Comparison of ENCODE assay signal across 8 cellular contexts in genomic region chr21:32403201-32403701, GRCh38. TPM values are rescaled to one million over a fixed set of nuclear protein-coding genes. Genes with fewer than 3 reads are reported as not detected.
A peak's percentile ranks its signal among the peaks of the same experiment; 100 is the strongest.
DNase-seq lines count a peak whose midpoint lies in the region; ATAC-seq and TF ChIP-seq lines count a peak whose summit lies in the region.

No MANE protein-coding gene starts in this region.

- H3K36me3 Mint-ChIP-seq in Calu3 (ENCODE audit: insufficient read depth, unreplicated experiment) (no peaks in the 10 kb centered on the region), progenitor cell of endocrine pancreas (ENCODE audit: insufficient read depth) (no peaks in the 10 kb centered on the region)
- H3K36me3 Mint-ChIP-seq in activated naive CD4-positive, alpha-beta T cell treated with anti-CD3 and anti-CD28 coated beads for 36 hours (ENCODE audit: low read depth), result no peaks in the 10 kb centered on the region

- no peak overlapping the region for H3K4me3 ChIP-seq in RWPE2 (ENCODE audit: severe bottlenecking)

- H3K27me3 Mint-ChIP-seq in Calu3 (ENCODE audit: unreplicated experiment) (peaks cover 18% of the 10 kb centered on the region), progenitor cell of endocrine pancreas (peaks cover 30% of the 10 kb centered on the region)
- no peaks in the 10 kb centered on the region for H3K27me3 Mint-ChIP-seq in activated naive CD4-positive, alpha-beta T cell treated with anti-CD3 and anti-CD28 coated beads for 36 hours (ENCODE audit: low read depth)

- no peak overlapping the region for H3K27ac Mint-ChIP-seq in Calu3 (ENCODE audit: unreplicated experiment)
- no peak overlapping the region for H3K27ac Mint-ChIP-seq in activated naive CD4-positive, alpha-beta T cell treated with anti-CD3 and anti-CD28 coated beads for 36 hours
- no peak overlapping the region for H3K27ac Mint-ChIP-seq in progenitor cell of endocrine pancreas

- H3K9me3 Mint-ChIP-seq in Calu3 (ENCODE audit: low read depth, unreplicated experiment) (no peaks in the 10 kb centered on the region), progenitor cell of endocrine pancreas (ENCODE audit: low read depth) (no peaks in the 10 kb centered on the region)
- no peaks in the 10 kb centered on the region for H3K9me3 Mint-ChIP-seq in activated naive CD4-positive, alpha-beta T cell treated with anti-CD3 and anti-CD28 coated beads for 36 hours

- H3K4me1 Mint-ChIP-seq in Calu3 (ENCODE audit: low read depth, unreplicated experiment) (no peaks in the 10 kb centered on the region), progenitor cell of endocrine pancreas (ENCODE audit: low read depth) (no peaks in the 10 kb centered on the region)
- H3K4me1 Mint-ChIP-seq in activated naive CD4-positive, alpha-beta T cell treated with anti-CD3 and anti-CD28 coated beads for 36 hours (ENCODE audit: low read depth), result no peaks in the 10 kb centered on the region

- BruUV-seq in Calu3 (replicated peaks; lab: Mats Ljungman, UMichigan), result no TSS peak

- DNase-seq in Calu3 (peak; percentile 67), Kasumi-1 (lab: John Stamatoyannopoulos, UW) (peak; percentile 71 to 77), RWPE2 (ENCODE audit: low spot score) (no peak), globus pallidus (ENCODE audit: low spot score) (peak; percentile 75), progenitor cell of endocrine pancreas (ENCODE audit: low spot score, unreplicated experiment) (peak; percentile 33)
- DNase-seq in activated naive CD4-positive, alpha-beta T cell treated with anti-CD3 and anti-CD28 coated beads for 36 hours, result peak; percentile 68

- ATAC-seq in RWPE2 (ENCODE audit: low read depth), result peak; percentile 72; the same call in 2 of the 3 replicates
- no peak for ATAC-seq in GM18520 (IDR thresholded peaks at IDR 0.05; ENCODE audit: unreplicated experiment)
- ATAC-seq in GM21381 (IDR thresholded peaks at IDR 0.05; ENCODE audit: unreplicated experiment), result no peak

- TF ChIP-seq CTCF in Calu3 (IDR thresholded peaks at IDR 0.05; ENCODE audit: unreplicated experiment), result no peak
- TF ChIP-seq CTCF in RWPE2 (IDR thresholded peaks at IDR 0.05; ENCODE audit: poor library complexity, severe bottlenecking), result peak; percentile 80
- TF ChIP-seq CTCF in progenitor cell of endocrine pancreas (IDR thresholded peaks at IDR 0.05; ENCODE audit: unreplicated experiment), result peak; percentile 79

- intact Hi-C loops in Calu3 (cut with micrococcal nuclease; ENCODE audit: unreplicated experiment), result loop anchor here (1.0 kb wide), 1 partner anchor 198 kb away; no protein-coding TSS in a partner anchor
- intact Hi-C loops in activated naive CD4-positive, alpha-beta T cell treated with anti-CD3 and anti-CD28 coated beads for 36 hours (cut with micrococcal nuclease), result loop anchor here (1.0 kb wide), 4 partner anchors 8 to 198 kb away; no protein-coding TSS in a partner anchor

- H3K4me3 Mint-ChIP-seq in Calu3 (ENCODE audit: low read depth, unreplicated experiment), result no peak overlapping the region
- no peak overlapping the region for H3K4me3 Mint-ChIP-seq in activated naive CD4-positive, alpha-beta T cell treated with anti-CD3 and anti-CD28 coated beads for 36 hours
- no peak overlapping the region for H3K4me3 Mint-ChIP-seq in progenitor cell of endocrine pancreas (ENCODE audit: low read depth)

- no peaks in the 10 kb centered on the region for H3K4me1 ChIP-seq in RWPE2 (ENCODE audit: insufficient read depth, poor library complexity, severe bottlenecking)

- CTCF ChIA-PET in Calu3 (lab: Charles Lee), result interaction anchor here (1.3 to 1.6 kb wide), 2 partner anchors 166 to 198 kb away, joined by 7 to 16 read pairs; no protein-coding TSS in a partner anchor
- CTCF ChIA-PET in activated naive CD4-positive, alpha-beta T cell treated with anti-CD3 and anti-CD28 coated beads for 36 hours (lab: Charles Lee), result interaction anchor here (0.6 to 5.7 kb wide), 14 partner anchors 9 to 429 kb away, joined by 3 to 62 read pairs (median 3); no protein-coding TSS in a partner anchor

- H3K9me3 ChIP-seq in RWPE2 (ENCODE audit: severe bottlenecking), result no peaks in the 10 kb centered on the region

- no peaks in the 10 kb centered on the region for H3K36me3 ChIP-seq in RWPE2 (ENCODE audit: low read depth)

- H3K27ac ChIP-seq in RWPE2 (ENCODE audit: poor library complexity, severe bottlenecking), result no peak overlapping the region

- H3K27me3 ChIP-seq in RWPE2 (ENCODE audit: insufficient read depth, poor library complexity, severe bottlenecking), result no peaks in the 10 kb centered on the region

RNA-seq across cellular contexts. Expression of gene EVA1C, which starts 9.3 kb away (rescaled TPM):
- 1.4 and 3.1 TPM in 2 replicates for total RNA-seq in Calu3 (2022)
- total RNA-seq in activated naive CD4-positive, alpha-beta T cell treated with anti-CD3 and anti-CD28 coated beads for 36 hours, result 1 to 10 TPM; 5.3 to 5.9 TPM
- total RNA-seq in progenitor cell of endocrine pancreas, result not detected in 2 replicates

RNA-seq across cellular contexts. Expression of gene URB1, which starts 10.4 kb away (rescaled TPM):
- 16.5 and 19.2 TPM in 2 replicates for total RNA-seq in Calu3 (2022)
- total RNA-seq in activated naive CD4-positive, alpha-beta T cell treated with anti-CD3 and anti-CD28 coated beads for 36 hours, result 10 to 100 TPM; 20.8 to 21.4 TPM
- 17.0 and 17.1 TPM in 2 replicates for total RNA-seq in progenitor cell of endocrine pancreas
